ENCODE assay signal across 8 cellular contexts in the genomic region with DNA sequence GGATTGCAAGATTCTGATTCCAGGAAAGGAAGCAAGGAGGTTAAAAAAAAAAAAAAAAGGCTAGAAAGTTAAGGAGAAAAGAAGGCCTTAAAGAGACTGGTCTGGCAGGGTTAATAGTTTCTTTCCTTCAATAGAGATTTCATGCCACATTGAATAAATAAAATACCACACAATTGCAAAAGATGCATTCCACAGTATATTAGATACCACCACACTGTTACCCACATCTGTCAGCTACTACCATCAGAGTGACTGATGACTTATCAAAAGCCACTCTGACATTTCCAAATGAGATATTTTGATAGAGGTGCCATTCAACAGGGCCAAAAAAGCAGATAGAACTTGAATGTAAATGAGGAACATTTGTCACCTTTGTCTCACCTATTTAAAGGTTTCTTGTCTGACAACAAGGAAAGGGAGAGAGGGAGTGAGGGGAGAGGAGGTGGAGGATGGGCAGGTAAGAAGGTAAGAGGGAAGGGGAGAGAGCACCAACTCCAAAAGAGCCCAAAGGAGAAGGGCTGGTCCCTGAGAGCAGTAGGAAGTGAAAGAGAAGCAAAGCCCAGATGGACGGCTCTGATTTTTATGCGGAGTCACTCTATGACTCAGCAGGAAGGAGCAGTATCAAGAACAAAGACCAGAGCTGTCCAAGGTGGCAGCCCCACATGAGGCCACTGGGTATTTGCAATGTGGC. TPM values are rescaled to one million over a fixed set of nuclear protein-coding genes. Genes with fewer than 3 reads are reported as not detected.
DNase-seq lines count a peak whose midpoint lies in the region; TF ChIP-seq lines count a peak whose summit lies in the region.

No MANE protein-coding gene starts in this region.

- no peak for TF ChIP-seq POLR2A in tibial nerve (IDR thresholded peaks at IDR 0.05)

- no peaks in the 10 kb centered on the region for H3K36me3 Mint-ChIP-seq in CD14-positive monocyte

- H3K27ac ChIP-seq in AG04450 (ENCODE audit: low read depth, low read length): no peak overlapping the region
- H3K27ac ChIP-seq in neural cell (ENCODE audit: low read length): peak overlapping the region; percentile 30
- H3K27ac ChIP-seq in tibial nerve: no peak overlapping the region

- H3K9me2 ChIP-seq in neural cell (ENCODE audit: insufficient read depth, low read length): no peaks in the 10 kb centered on the region

- WGBS in tibial nerve, 2 donors: 13% methylated on average over 2 of the region's 2 CpGs

- DNase-seq in AG04450 (ENCODE audit: low read depth, low spot score): peak; percentile 26
- peak; percentile 68 for DNase-seq in GM10248 (ENCODE audit: extremely low spot score)
- peak; percentile 22 for DNase-seq in NCI-H774 (lab: John Stamatoyannopoulos, UW)
- peak; percentile 52 for DNase-seq in cerebellum (ENCODE audit: low spot score)
- no peak for DNase-seq in tibial nerve (ENCODE audit: low spot score in 2 of 2)
- no peak for DNase-seq in NCI-H748 (lab: John Stamatoyannopoulos, UW; ENCODE audit: unreplicated experiment)
- DNase-seq in CD14-positive monocyte (ENCODE audit: low spot score): no peak

- H3K79me2 ChIP-seq in neural cell (replicated peaks; ENCODE audit: insufficient read depth, low read length): no peaks in the 10 kb centered on the region

- H3K4me1 Mint-ChIP-seq in CD14-positive monocyte: peaks cover 7% of the 10 kb centered on the region

- intact Hi-C loops in CD14-positive monocyte (cut with micrococcal nuclease): no loop called here

- H2AFZ ChIP-seq in neural cell (ENCODE audit: low read depth, low read length): no peak overlapping the region

- TF ChIP-seq CTCF in AG04450 (IDR thresholded peaks at IDR 0.05; ENCODE audit: low read depth, low read length) (no peak), GM10248 (IDR thresholded peaks at IDR 0.05; ENCODE audit: control extremely low read depth, extremely low read depth, low read depth, missing control alignments) (no peak), neural cell (IDR thresholded peaks at IDR 0.05; ENCODE audit: poor library complexity, severe bottlenecking) (no peak), tibial nerve (IDR thresholded peaks at IDR 0.05) (no peak), CD14-positive monocyte (IDR thresholded peaks at IDR 0.05) (no peak)

- TF ChIP-seq RAD21 in neural cell (conservative IDR thresholded peaks at IDR 0.05): no peak

- no peaks in the 10 kb centered on the region for H3K36me3 ChIP-seq in neural cell (ENCODE audit: insufficient read depth, low read length)
- H3K36me3 ChIP-seq in tibial nerve: no peaks in the 10 kb centered on the region

- POLR2A ChIA-PET in AG04450 (lab: Yijun Ruan, JAX) (no interaction called here), GM10248 (lab: Yijun Ruan, JAX) (no interaction called here)

- H4K20me1 ChIP-seq in neural cell (ENCODE audit: insufficient read depth): no peaks in the 10 kb centered on the region

- H3K4me3 ChIP-seq in AG04450 (ENCODE audit: low read depth, low read length) (no peak overlapping the region), neural cell (ENCODE audit: low read length) (no peak overlapping the region), tibial nerve (no peak overlapping the region)

- no peak overlapping the region for H3K4me2 ChIP-seq in neural cell (ENCODE audit: low read length)

- H3K9ac ChIP-seq in neural cell (ENCODE audit: low read length): no peak overlapping the region

- H3K27ac Mint-ChIP-seq in CD14-positive monocyte: no peak overlapping the region

- peak; percentile 97 for TF ChIP-seq EP300 in neural cell (conservative IDR thresholded peaks at IDR 0.05; ENCODE audit: poor library complexity, severe bottlenecking)
- no peak for TF ChIP-seq EP300 in tibial nerve (IDR thresholded peaks at IDR 0.05)

- H3K4me1 ChIP-seq in tibial nerve: peaks cover 0 to 4% (median 0%) of the 10 kb centered on the region in 4 donors

- H3K27me3 Mint-ChIP-seq in CD14-positive monocyte (ENCODE audit: low read depth in 3 of 3): peaks cover 12 to 29% (median 19%) of the 10 kb centered on the region in 3 donors

- H3K9me3 ChIP-seq in AG04450 (ENCODE audit: control insufficient read depth, insufficient read depth, low read length): no peaks in the 10 kb centered on the region
- no peaks in the 10 kb centered on the region for H3K9me3 ChIP-seq in neural cell (ENCODE audit: low read length)
- no peaks in the 10 kb centered on the region for H3K9me3 ChIP-seq in tibial nerve

- H3F3A ChIP-seq in neural cell (ENCODE audit: insufficient read depth, low read length, poor library complexity, severe bottlenecking): no peaks in the 10 kb centered on the region

- CTCF ChIA-PET in AG04450 (lab: Charles Lee): no interaction called here
- CTCF ChIA-PET in GM10248 (lab: Yijun Ruan, JAX): interaction anchor here (0.7 to 2.2 kb wide), 4 partner anchors 21 to 100 kb away, joined by 3 to 6 read pairs (median 3); no protein-coding TSS in a partner anchor

- no peak overlapping the region for H3K4me3 Mint-ChIP-seq in CD14-positive monocyte

- peaks cover 0 to 3% (median 0%) of the 10 kb centered on the region in 7 donors for H3K9me3 Mint-ChIP-seq in CD14-positive monocyte

- H3K27me3 ChIP-seq in AG04450 (ENCODE audit: control insufficient read depth, insufficient read depth, low read length) (peaks cover 24% of the 10 kb centered on the region), neural cell (ENCODE audit: insufficient read depth, low read depth, low read length) (no peaks in the 10 kb centered on the region), tibial nerve (peaks cover 0 to 10% of the 10 kb centered on the region in 2 donors)

TF ChIP-seq in neural cell, 6 proteins besides CTCF, POLR2A, EP300 and RAD21:
- TF ChIP-seq EZH2 (IDR thresholded peaks at IDR 0.05; ENCODE audit: borderline replicate concordance, insufficient read depth, low read length, poor library complexity, severe bottlenecking) (no peak), TAF1 (IDR thresholded peaks at IDR 0.05; ENCODE audit: low read depth) (no peak), SMC3 (conservative IDR thresholded peaks at IDR 0.05; ENCODE audit: poor library complexity) (peak; percentile 33), MXI1 (conservative IDR thresholded peaks at IDR 0.05; ENCODE audit: poor library complexity, severe bottlenecking) (no peak), POLR2AphosphoS5 (IDR thresholded peaks at IDR 0.05) (peak; percentile 72)
- TF ChIP-seq, protein P1, sequence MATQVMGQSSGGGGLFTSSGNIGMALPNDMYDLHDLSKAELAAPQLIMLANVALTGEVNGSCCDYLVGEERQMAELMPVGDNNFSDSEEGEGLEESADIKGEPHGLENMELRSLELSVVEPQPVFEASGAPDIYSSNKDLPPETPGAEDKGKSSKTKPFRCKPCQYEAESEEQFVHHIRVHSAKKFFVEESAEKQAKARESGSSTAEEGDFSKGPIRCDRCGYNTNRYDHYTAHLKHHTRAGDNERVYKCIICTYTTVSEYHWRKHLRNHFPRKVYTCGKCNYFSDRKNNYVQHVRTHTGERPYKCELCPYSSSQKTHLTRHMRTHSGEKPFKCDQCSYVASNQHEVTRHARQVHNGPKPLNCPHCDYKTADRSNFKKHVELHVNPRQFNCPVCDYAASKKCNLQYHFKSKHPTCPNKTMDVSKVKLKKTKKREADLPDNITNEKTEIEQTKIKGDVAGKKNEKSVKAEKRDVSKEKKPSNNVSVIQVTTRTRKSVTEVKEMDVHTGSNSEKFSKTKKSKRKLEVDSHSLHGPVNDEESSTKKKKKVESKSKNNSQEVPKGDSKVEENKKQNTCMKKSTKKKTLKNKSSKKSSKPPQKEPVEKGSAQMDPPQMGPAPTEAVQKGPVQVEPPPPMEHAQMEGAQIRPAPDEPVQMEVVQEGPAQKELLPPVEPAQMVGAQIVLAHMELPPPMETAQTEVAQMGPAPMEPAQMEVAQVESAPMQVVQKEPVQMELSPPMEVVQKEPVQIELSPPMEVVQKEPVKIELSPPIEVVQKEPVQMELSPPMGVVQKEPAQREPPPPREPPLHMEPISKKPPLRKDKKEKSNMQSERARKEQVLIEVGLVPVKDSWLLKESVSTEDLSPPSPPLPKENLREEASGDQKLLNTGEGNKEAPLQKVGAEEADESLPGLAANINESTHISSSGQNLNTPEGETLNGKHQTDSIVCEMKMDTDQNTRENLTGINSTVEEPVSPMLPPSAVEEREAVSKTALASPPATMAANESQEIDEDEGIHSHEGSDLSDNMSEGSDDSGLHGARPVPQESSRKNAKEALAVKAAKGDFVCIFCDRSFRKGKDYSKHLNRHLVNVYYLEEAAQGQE (IDR thresholded peaks at IDR 0.05; ENCODE audit: borderline replicate concordance): peak; percentile 48

RNA-seq across cellular contexts. Expression of a gene that starts 38.3 kb away (rescaled TPM):
- polyA plus RNA-seq in AG04450 (2011; rRNA removed) (not detected in 2 replicates), neural cell (3.3 and 5.2 TPM in 2 replicates), CD14-positive monocyte (not detected)
- polyA minus RNA-seq in AG04450 (2011; rRNA and poly(A)+ RNA removed): not detected in 2 replicates
- total RNA-seq in cerebellum (10.8 TPM), tibial nerve (10 to 100 TPM in 3 of 4 donors, 1 to 10 TPM in 1; 3.6 to 22.9 (median 14.5) TPM)
- 8.3 and 9.0 TPM in 2 replicates for polyA minus RNA-seq in neural cell

Comparison
In these comparisons a context has a peak if more than half of its experiments do, and no peak if none do; other contexts are left out.
1. DNase-seq: peak in AG04450 (single experiment), GM10248 (single experiment), NCI-H774 (single experiment) and cerebellum (single experiment); none in tibial nerve (0 of 2), NCI-H748 (single experiment) and CD14-positive monocyte (single experiment).